In genomic region chr20:47487175-47487917, GRCh38 we compare ENCODE assay signal across 1 cellular context.
TF ChIP-seq lines count a peak whose summit lies in the region.

No MANE protein-coding gene starts in this region.

TF ChIP-seq in IMR-90, 13 proteins besides CTCF, POLR2A, EP300 and RAD21:
- TF ChIP-seq MXI1 (IDR thresholded peaks at IDR 0.05; ENCODE audit: borderline replicate concordance, low read depth, low read length) (no peak), SMC3 (IDR thresholded peaks at IDR 0.05; ENCODE audit: low read depth, low read length) (no peak), MAFK (IDR thresholded peaks at IDR 0.05; ENCODE audit: low read depth, low read length) (no peak), BHLHE40 (IDR thresholded peaks at IDR 0.05; ENCODE audit: low read depth, low read length) (no peak), CHD1 (IDR thresholded peaks at IDR 0.05; ENCODE audit: low read depth, low read length) (no peak), FOS (IDR thresholded peaks at IDR 0.05; ENCODE audit: low read depth, low read length) (no peak), RFX5 (IDR thresholded peaks at IDR 0.05; ENCODE audit: low read depth, low read length) (no peak), CEBPB (IDR thresholded peaks at IDR 0.05; ENCODE audit: low read depth, low read length) (no peak), MAZ (IDR thresholded peaks at IDR 0.05; ENCODE audit: borderline replicate concordance, low read depth, low read length) (no peak), RCOR1 (IDR thresholded peaks at IDR 0.05; ENCODE audit: insufficient replicate concordance, low read length) (no peak), NFE2L2 (IDR thresholded peaks at IDR 0.05; ENCODE audit: low read depth, low read length) (no peak)
